ENCODE assay signal across 8 cellular contexts in the genomic region with DNA sequence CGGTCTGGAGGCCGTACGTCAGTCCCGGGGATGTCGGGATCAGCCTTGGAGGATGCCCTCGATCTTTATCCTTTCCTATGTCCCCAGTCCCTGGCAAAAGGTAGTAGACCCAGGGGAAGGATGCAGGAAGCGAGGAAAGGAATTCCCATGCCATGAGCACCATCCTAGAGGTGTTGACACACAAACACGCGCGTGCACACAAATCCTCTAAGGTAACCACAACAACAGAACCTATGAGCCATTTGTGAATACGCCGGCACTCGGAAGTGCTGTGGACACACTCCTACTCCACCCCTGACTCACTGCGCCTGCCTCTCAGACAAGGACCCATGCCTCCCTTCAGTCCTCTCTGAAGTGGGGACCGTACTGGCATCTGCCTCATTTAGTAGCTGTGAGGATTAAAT. TPM values are rescaled to one million over a fixed set of nuclear protein-coding genes. Genes with fewer than 3 reads are reported as not detected.
DNase-seq lines count a peak whose midpoint lies in the region; ATAC-seq and TF ChIP-seq lines count a peak whose summit lies in the region.

No MANE protein-coding gene starts in this region.

- TF ChIP-seq CTCF in gastrocnemius medialis (IDR thresholded peaks at IDR 0.05 in 4 of 5, conservative IDR thresholded peaks at IDR 0.05 in 1 of 5) = peak in 3 of 5 experiments; percentile 7 to 38 (median 8)
- TF ChIP-seq CTCF in GM10266 (IDR thresholded peaks at IDR 0.05; ENCODE audit: control insufficient read depth, insufficient read depth, low read depth, missing control alignments) = no peak

- DNase-seq in M059J (ENCODE audit: low read depth) = peak; percentile 84
- no peak for DNase-seq in activated T-helper 1 cell treated with anti-CD3 and anti-CD28 coated beads, Interleukin-12 subunit alpha, Interleukin-12 subunit beta, Interleukin-2, Interleukin-4 antibody, amounts not matched to agents 30 ng/mL and 10 ng/mL and 1 ng/mL, durations not matched to agents 14 hours and 24 hours and 36 hours (ENCODE audit: low spot score)
- no peak for DNase-seq in left cardiac atrium
- no peak for DNase-seq in gastrocnemius medialis
- no peak for DNase-seq in foreskin melanocyte
- DNase-seq in GM10266 (ENCODE audit: extremely low spot score) = no peak

- peak overlapping the region; percentile 78 to 93 (median 89) for H3K27ac ChIP-seq in gastrocnemius medialis

- intact Hi-C loops in activated T-helper 1 cell treated with anti-CD3 and anti-CD28 coated beads, Interleukin-12 subunit alpha, Interleukin-12 subunit beta, Interleukin-2, Interleukin-4 antibody, amounts not matched to agents 30 ng/mL and 10 ng/mL and 1 ng/mL, durations not matched to agents 14 hours and 24 hours and 36 hours (cut with micrococcal nuclease) = loop anchor here (1.0 kb wide), 6 partner anchors 34 to 390 kb away; partner anchors contain the start of gene COPS8
- intact Hi-C loops in left cardiac atrium (cut with DNase I) (loop anchor here in 1 of 2 donors (5.0 to 10.0 kb wide), 2 partner anchors 351 to 383 kb away; no protein-coding TSS in a partner anchor), gastrocnemius medialis (cut with DNase I; ENCODE audit: low total_unique reads) (loop anchor here (1.0 to 10.0 kb wide), 5 partner anchors 54 to 383 kb away; no protein-coding TSS in a partner anchor)

- peak; percentile 8 to 34 for ATAC-seq in left cardiac atrium
- ATAC-seq in gastrocnemius medialis = peak; percentile 6 to 8
- ATAC-seq in GM18502 (IDR thresholded peaks at IDR 0.05; ENCODE audit: poor library complexity, unreplicated experiment) = no peak

- H3K4me3 Mint-ChIP-seq in activated T-helper 1 cell treated with anti-CD3 and anti-CD28 coated beads, Interleukin-12 subunit alpha, Interleukin-12 subunit beta, Interleukin-2, Interleukin-4 antibody, amounts not matched to agents 30 ng/mL and 10 ng/mL and 1 ng/mL, durations not matched to agents 14 hours and 24 hours and 36 hours = peak overlapping the region; percentile 79

- peak overlapping the region; percentile 73; the same call in 1 of the 2 replicates for H3K4me3 ChIP-seq in GM08714 (ENCODE audit: low read length)
- H3K4me3 ChIP-seq in gastrocnemius medialis = peak overlapping the region; percentile 58 to 85 (median 67)

- H3K36me3 ChIP-seq in gastrocnemius medialis = no peaks in the 10 kb centered on the region

- peak overlapping the region; percentile 79 for H3K27ac Mint-ChIP-seq in activated T-helper 1 cell treated with anti-CD3 and anti-CD28 coated beads, Interleukin-12 subunit alpha, Interleukin-12 subunit beta, Interleukin-2, Interleukin-4 antibody, amounts not matched to agents 30 ng/mL and 10 ng/mL and 1 ng/mL, durations not matched to agents 14 hours and 24 hours and 36 hours

- no peaks in the 10 kb centered on the region for H3K36me3 Mint-ChIP-seq in activated T-helper 1 cell treated with anti-CD3 and anti-CD28 coated beads, Interleukin-12 subunit alpha, Interleukin-12 subunit beta, Interleukin-2, Interleukin-4 antibody, amounts not matched to agents 30 ng/mL and 10 ng/mL and 1 ng/mL, durations not matched to agents 14 hours and 24 hours and 36 hours (ENCODE audit: low read depth)

- H3K9me3 ChIP-seq in gastrocnemius medialis = no peaks in the 10 kb centered on the region

- H3K27me3 ChIP-seq in gastrocnemius medialis = peaks cover 0 to 8% (median 5%) of the 10 kb centered on the region in 3 donors

- peaks cover 12% of the 10 kb centered on the region for H3K4me1 Mint-ChIP-seq in activated T-helper 1 cell treated with anti-CD3 and anti-CD28 coated beads, Interleukin-12 subunit alpha, Interleukin-12 subunit beta, Interleukin-2, Interleukin-4 antibody, amounts not matched to agents 30 ng/mL and 10 ng/mL and 1 ng/mL, durations not matched to agents 14 hours and 24 hours and 36 hours (ENCODE audit: low read depth)

- H3K4me1 ChIP-seq in gastrocnemius medialis = peaks cover 10 to 28% of the 10 kb centered on the region in 2 donors

- in situ Hi-C loops in gastrocnemius medialis (cut with MboI; ENCODE audit: low sequenced_read_pairs in 4 of 4) = loop anchor here in 3 of 4 donors (5.0 to 10.0 kb wide), 3 partner anchors 51 to 351 kb away; no protein-coding TSS in a partner anchor

- H3K27me3 Mint-ChIP-seq in activated T-helper 1 cell treated with anti-CD3 and anti-CD28 coated beads, Interleukin-12 subunit alpha, Interleukin-12 subunit beta, Interleukin-2, Interleukin-4 antibody, amounts not matched to agents 30 ng/mL and 10 ng/mL and 1 ng/mL, durations not matched to agents 14 hours and 24 hours and 36 hours (ENCODE audit: insufficient read depth) = peaks cover 22% of the 10 kb centered on the region

- no peaks in the 10 kb centered on the region for H3K9me3 Mint-ChIP-seq in activated T-helper 1 cell treated with anti-CD3 and anti-CD28 coated beads, Interleukin-12 subunit alpha, Interleukin-12 subunit beta, Interleukin-2, Interleukin-4 antibody, amounts not matched to agents 30 ng/mL and 10 ng/mL and 1 ng/mL, durations not matched to agents 14 hours and 24 hours and 36 hours

- TF ChIP-seq POLR2A in gastrocnemius medialis (IDR thresholded peaks at IDR 0.05) = no peak

RNA-seq across cellular contexts. Expression of gene MLPH, which starts 11.3 kb away (rescaled TPM):
- total RNA-seq in M059J (2014; rRNA removed; shearing (Covaris generic)) = 50.7 and 68.8 TPM in 2 replicates
- total RNA-seq in activated T-helper 1 cell treated with anti-CD3 and anti-CD28 coated beads, Interleukin-12 subunit alpha, Interleukin-12 subunit beta, Interleukin-2, Interleukin-4 antibody, amounts not matched to agents 30 ng/mL and 10 ng/mL and 1 ng/mL, durations not matched to agents 14 hours and 24 hours and 36 hours = not detected in 2 replicates
- 100 to 1,000 TPM in 1 of 2 donors, 10 to 100 TPM in 1; 91.5 to 121 TPM for total RNA-seq in left cardiac atrium
- 1 to 10 TPM; 6.5 to 8.7 (median 7.2) TPM for total RNA-seq in gastrocnemius medialis
